5 cellular contexts compared by ENCODE assay signal in the genomic region with DNA sequence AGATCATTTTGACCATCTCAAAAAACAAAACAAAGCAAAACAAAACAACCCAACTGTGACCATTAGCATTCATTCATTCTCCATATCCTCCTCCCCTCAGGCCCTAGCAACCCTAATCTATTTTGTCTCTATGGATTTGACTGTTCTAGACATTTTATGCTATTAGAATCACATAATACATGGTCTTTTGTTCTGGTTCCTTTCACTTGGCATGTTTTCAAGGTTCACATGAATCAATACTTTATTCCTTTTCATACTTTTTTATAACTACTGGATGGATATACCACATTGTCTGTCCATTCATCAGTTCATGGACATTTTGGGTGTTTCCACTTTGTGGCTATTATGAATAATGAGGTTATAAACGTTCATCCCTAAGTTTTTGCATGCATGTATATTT.
"Had no signal": no experiment of that assay in that cellular context is flagged by ENCODE, and none has a peak within 500 bp of the region (broad histone marks: within the 10 kb centered on the region; RNA-seq: fewer than 3 reads in every experiment).

No MANE protein-coding gene starts in this region.

- DNase-seq: IMR-90, KBM-7, KG1 had no signal

- H3K4me3 ChIP-seq: K562 had no signal

- ATAC-seq: HepG2, K562 had no signal
